20 cellular contexts compared by ENCODE assay signal in the genomic region with DNA sequence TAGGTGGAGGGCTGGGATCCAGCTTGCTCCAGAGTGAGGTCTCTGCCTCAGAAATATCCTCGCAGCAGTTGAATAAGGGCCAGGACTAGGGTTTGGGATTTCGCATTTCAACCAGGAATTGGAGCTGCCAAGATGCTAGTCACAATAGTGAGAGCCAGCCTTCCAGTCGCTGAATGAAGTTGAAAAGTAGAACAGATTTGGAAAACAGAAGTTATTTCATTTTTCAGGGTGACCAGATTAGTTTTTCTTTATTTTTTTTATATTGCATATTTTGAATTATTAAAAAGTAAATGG. TPM values are rescaled to one million over a fixed set of nuclear protein-coding genes. Genes with fewer than 3 reads are reported as not detected.
"Had no signal": no experiment of that assay in that cellular context is flagged by ENCODE, and none has a peak within 500 bp of the region (broad histone marks: within the 10 kb centered on the region; RNA-seq: fewer than 3 reads in every experiment).

No MANE protein-coding gene starts in this region.

- H2AFZ ChIP-seq: parathyroid adenoma had no signal

- H3K9ac ChIP-seq: parathyroid adenoma had no signal

- DNase-seq: activated CD4-positive, alpha-beta T cell treated with anti-CD3 and anti-CD28 coated beads for 1 hour; activated CD4-positive, alpha-beta T cell treated with anti-CD3 and anti-CD28 coated beads, Interleukin-2, amount 50 U/mL, for 1 hour; activated CD8-positive, alpha-beta T cell treated with anti-CD3 and anti-CD28 coated beads, Interleukin-2, amount 10 ng/mL, durations not matched to agents 7 days and 5 days; activated gamma-delta T cell; activated naive CD4-positive, alpha-beta T cell treated with anti-CD3 and anti-CD28 coated beads, Interleukin-2, amount 50 U/mL, for 16 hours; activated naive CD8-positive, alpha-beta T cell treated with anti-CD3 and anti-CD28 coated beads, Interleukin-2, amount 50 U/mL, for 24 hours; central memory CD4-positive, alpha-beta T cell; effector memory CD8-positive, alpha-beta T cell; gastrocnemius medialis; mesenchymal stem cell; spleen; stimulated activated CD4-positive, alpha-beta T cell treated with anti-CD3 and anti-CD28 coated beads, Interleukin-4, amount 100 ng/mL, for 1 hour; stimulated activated naive CD4-positive, alpha-beta T cell; T-helper 1 cell; tibial artery; WERI-Rb-1 had no signal

- H3K79me2 ChIP-seq: parathyroid adenoma had no signal

- H3K36me3 ChIP-seq: gastrocnemius medialis, spleen, tibial artery, WERI-Rb-1 had no signal

- H3K4me3 ChIP-seq: gastrocnemius medialis, spleen, tibial artery had no signal

- H3K9me3 ChIP-seq: gastrocnemius medialis, spleen, tibial artery had no signal

- H3K27ac ChIP-seq: gastrocnemius medialis, parathyroid adenoma, spleen, tibial artery, WERI-Rb-1 had no signal

- ATAC-seq: activated CD8-positive, alpha-beta T cell treated with anti-CD3 and anti-CD28 coated beads, Interleukin-2, amount 10 ng/mL, durations not matched to agents 7 days and 5 days; activated naive CD8-positive, alpha-beta T cell treated with anti-CD3 and anti-CD28 coated beads, Interleukin-2, amount 50 U/mL, for 24 hours; effector memory CD8-positive, alpha-beta T cell; esophagus mucosa; gastrocnemius medialis had no signal

- H3K27me3 ChIP-seq: gastrocnemius medialis, spleen, tibial artery had no signal

- H3K4me1 ChIP-seq: parathyroid adenoma, spleen had no signal

RNA-seq across cellular contexts. Expression of gene PLCE1, which starts 59.9 kb away (rescaled TPM):
- total RNA-seq: activated CD8-positive, alpha-beta T cell treated with anti-CD3 and anti-CD28 coated beads, Interleukin-2, amount 10 ng/mL, durations not matched to agents 7 days and 5 days; activated T-helper 1 cell treated with anti-CD3 and anti-CD28 coated beads, Interleukin-12 subunit alpha, Interleukin-12 subunit beta, Interleukin-2, Interleukin-4 antibody, amounts not matched to agents 30 ng/mL and 10 ng/mL and 1 ng/mL, durations not matched to agents 14 hours and 24 hours and 36 hours; mononuclear cell had no signal
